In genomic region chr1:220748091-220748934, GRCh38 we compare ENCODE assay signal across 1 cellular context.
TF ChIP-seq lines count a peak whose summit lies in the region.

Gene MTARC2, plus strand, starts transcription at chr1:220748322. Its CDS starts 210 bp downstream, at chr1:220748532.

TF ChIP-seq in WTC11, 78 proteins besides CTCF, POLR2A, EP300 and RAD21 (continued from another document and continues in another):
- no peak for TF ChIP-seq E2F1 (CRISPR knock-in tag; IDR thresholded peaks at IDR 0.05)
- TF ChIP-seq FOXP1 (CRISPR knock-in tag; IDR thresholded peaks at IDR 0.05; ENCODE audit: borderline replicate concordance), result peak; percentile 65
- no peak for TF ChIP-seq GRHL2 (CRISPR knock-in tag; IDR thresholded peaks at IDR 0.05; ENCODE audit: insufficient replicate concordance, severe bottlenecking)
- 0 out of 2 replicates have a peak, but pooled peaks have one; percentile 46 for TF ChIP-seq CREM (CRISPR knock-in tag; IDR thresholded peaks at IDR 0.05)
- TF ChIP-seq ERG (CRISPR knock-in tag; IDR thresholded peaks at IDR 0.05), result no peak
- TF ChIP-seq JUN (CRISPR knock-in tag; IDR thresholded peaks at IDR 0.05), result peak; percentile 79; the same call in 1 of the 2 replicates
- no peak for TF ChIP-seq ZSCAN18 (CRISPR knock-in tag; IDR thresholded peaks at IDR 0.05)
- no peak for TF ChIP-seq PRRX2 (CRISPR knock-in tag; IDR thresholded peaks at IDR 0.05)
- no peak for TF ChIP-seq PRDM15 (CRISPR knock-in tag; IDR thresholded peaks at IDR 0.05)
- TF ChIP-seq AR (CRISPR knock-in tag; IDR thresholded peaks at IDR 0.05), result no peak
- TF ChIP-seq ZNF512 (CRISPR knock-in tag; IDR thresholded peaks at IDR 0.05; ENCODE audit: borderline replicate concordance), result no peak
- no peak for TF ChIP-seq ZNF423 (CRISPR knock-in tag; IDR thresholded peaks at IDR 0.05)
- peak; percentile 9; the same call in 1 of the 2 replicates for TF ChIP-seq ETV6 (CRISPR knock-in tag; IDR thresholded peaks at IDR 0.05)
- TF ChIP-seq ATF3 (CRISPR knock-in tag; conservative IDR thresholded peaks at IDR 0.05), result no peak
- TF ChIP-seq HMGA2 (CRISPR knock-in tag; IDR thresholded peaks at IDR 0.05), result no peak
- TF ChIP-seq ZNF671 (CRISPR knock-in tag; IDR thresholded peaks at IDR 0.05), result no peak
- TF ChIP-seq AFF4 (CRISPR knock-in tag; IDR thresholded peaks at IDR 0.05; ENCODE audit: borderline replicate concordance), result no peak
- no peak for TF ChIP-seq RORB (CRISPR knock-in tag; IDR thresholded peaks at IDR 0.05)
- peak; percentile 44; the same call in 1 of the 2 replicates for TF ChIP-seq KAT7 (CRISPR knock-in tag; IDR thresholded peaks at IDR 0.05; ENCODE audit: borderline replicate concordance)
- no peak for TF ChIP-seq ZBTB43 (CRISPR knock-in tag; IDR thresholded peaks at IDR 0.05)
- TF ChIP-seq SP1 (CRISPR knock-in tag; conservative IDR thresholded peaks at IDR 0.05), result no peak; the same call in 1 of the 2 replicates
- no peak for TF ChIP-seq OVOL2 (CRISPR knock-in tag; IDR thresholded peaks at IDR 0.05; ENCODE audit: borderline replicate concordance)
- no peak for TF ChIP-seq EMX1 (CRISPR knock-in tag; IDR thresholded peaks at IDR 0.05)
- TF ChIP-seq ATF1 (CRISPR knock-in tag; IDR thresholded peaks at IDR 0.05), result no peak
- TF ChIP-seq ARID4B (CRISPR knock-in tag; IDR thresholded peaks at IDR 0.05; ENCODE audit: borderline replicate concordance), result peak; percentile 73; the same call in 1 of the 2 replicates
- no peak for TF ChIP-seq MYBL2 (CRISPR knock-in tag; IDR thresholded peaks at IDR 0.05)
- no peak for TF ChIP-seq ZMAT4 (CRISPR knock-in tag; IDR thresholded peaks at IDR 0.05)
- no peak for TF ChIP-seq IRF2 (CRISPR knock-in tag; IDR thresholded peaks at IDR 0.05; ENCODE audit: borderline replicate concordance, low read depth)
- TF ChIP-seq MAX (CRISPR knock-in tag; IDR thresholded peaks at IDR 0.05), result peak; percentile 87
